ENCODE assay signal across 1 cellular context in the genomic region with DNA sequence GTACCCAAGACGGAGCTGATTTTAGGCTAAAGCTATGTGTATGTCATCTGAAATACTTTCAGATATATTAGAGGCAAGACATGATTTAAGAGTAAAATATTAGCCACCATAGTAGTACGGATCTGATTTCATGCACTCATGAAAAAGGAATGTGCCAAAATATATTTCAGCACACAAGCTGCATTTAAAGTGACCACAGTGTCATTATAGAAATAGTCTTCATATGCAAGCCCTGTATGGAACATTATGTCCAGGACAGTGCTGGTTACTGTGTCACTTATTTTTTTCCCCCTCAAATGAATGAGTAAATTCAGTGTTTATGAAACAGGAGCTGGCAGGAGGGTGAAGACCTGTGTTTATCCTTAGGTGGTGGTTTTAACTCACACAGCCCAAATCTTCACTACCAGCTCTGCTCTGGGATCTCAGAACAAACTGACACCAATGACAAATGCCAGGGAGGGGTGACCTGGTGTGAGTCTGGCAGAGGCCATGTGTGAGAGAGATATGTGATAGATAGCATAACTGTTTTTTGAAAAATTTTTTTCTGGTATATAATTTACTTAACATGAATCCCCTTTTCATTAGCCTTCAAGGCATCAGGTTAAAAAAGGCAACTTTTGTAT.
TF ChIP-seq lines count a peak whose summit lies in the region.

No MANE protein-coding gene starts in this region.

TF ChIP-seq in A549, 52 proteins besides CTCF, POLR2A, EP300 and RAD21 (continued from another document):
- TF ChIP-seq, protein P1, sequence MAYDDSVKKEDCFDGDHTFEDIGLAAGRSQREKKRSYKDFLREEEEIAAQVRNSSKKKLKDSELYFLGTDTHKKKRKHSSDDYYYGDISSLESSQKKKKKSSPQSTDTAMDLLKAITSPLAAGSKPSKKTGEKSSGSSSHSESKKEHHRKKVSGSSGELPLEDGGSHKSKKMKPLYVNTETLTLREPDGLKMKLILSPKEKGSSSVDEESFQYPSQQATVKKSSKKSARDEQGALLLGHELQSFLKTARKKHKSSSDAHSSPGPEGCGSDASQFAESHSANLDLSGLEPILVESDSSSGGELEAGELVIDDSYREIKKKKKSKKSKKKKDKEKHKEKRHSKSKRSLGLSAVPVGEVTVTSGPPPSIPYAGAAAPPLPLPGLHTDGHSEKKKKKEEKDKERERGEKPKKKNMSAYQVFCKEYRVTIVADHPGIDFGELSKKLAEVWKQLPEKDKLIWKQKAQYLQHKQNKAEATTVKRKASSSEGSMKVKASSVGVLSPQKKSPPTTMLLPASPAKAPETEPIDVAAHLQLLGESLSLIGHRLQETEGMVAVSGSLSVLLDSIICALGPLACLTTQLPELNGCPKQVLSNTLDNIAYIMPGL (CRISPR knock-in tag; IDR thresholded peaks at IDR 0.05; ENCODE audit: borderline replicate concordance): no peak
- TF ChIP-seq, protein P2, sequence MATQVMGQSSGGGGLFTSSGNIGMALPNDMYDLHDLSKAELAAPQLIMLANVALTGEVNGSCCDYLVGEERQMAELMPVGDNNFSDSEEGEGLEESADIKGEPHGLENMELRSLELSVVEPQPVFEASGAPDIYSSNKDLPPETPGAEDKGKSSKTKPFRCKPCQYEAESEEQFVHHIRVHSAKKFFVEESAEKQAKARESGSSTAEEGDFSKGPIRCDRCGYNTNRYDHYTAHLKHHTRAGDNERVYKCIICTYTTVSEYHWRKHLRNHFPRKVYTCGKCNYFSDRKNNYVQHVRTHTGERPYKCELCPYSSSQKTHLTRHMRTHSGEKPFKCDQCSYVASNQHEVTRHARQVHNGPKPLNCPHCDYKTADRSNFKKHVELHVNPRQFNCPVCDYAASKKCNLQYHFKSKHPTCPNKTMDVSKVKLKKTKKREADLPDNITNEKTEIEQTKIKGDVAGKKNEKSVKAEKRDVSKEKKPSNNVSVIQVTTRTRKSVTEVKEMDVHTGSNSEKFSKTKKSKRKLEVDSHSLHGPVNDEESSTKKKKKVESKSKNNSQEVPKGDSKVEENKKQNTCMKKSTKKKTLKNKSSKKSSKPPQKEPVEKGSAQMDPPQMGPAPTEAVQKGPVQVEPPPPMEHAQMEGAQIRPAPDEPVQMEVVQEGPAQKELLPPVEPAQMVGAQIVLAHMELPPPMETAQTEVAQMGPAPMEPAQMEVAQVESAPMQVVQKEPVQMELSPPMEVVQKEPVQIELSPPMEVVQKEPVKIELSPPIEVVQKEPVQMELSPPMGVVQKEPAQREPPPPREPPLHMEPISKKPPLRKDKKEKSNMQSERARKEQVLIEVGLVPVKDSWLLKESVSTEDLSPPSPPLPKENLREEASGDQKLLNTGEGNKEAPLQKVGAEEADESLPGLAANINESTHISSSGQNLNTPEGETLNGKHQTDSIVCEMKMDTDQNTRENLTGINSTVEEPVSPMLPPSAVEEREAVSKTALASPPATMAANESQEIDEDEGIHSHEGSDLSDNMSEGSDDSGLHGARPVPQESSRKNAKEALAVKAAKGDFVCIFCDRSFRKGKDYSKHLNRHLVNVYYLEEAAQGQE (IDR thresholded peaks at IDR 0.05): no peak
- no peak for TF ChIP-seq GATA3 (IDR thresholded peaks at IDR 0.05; ENCODE audit: borderline replicate concordance)
- TF ChIP-seq MAZ (IDR thresholded peaks at IDR 0.05; ENCODE audit: borderline replicate concordance, low read depth, low read length): no peak
- TF ChIP-seq RARB (CRISPR knock-in tag; IDR thresholded peaks at IDR 0.05): no peak
- TF ChIP-seq HOXA7 (CRISPR knock-in tag; IDR thresholded peaks at IDR 0.05): no peak
- TF ChIP-seq TFCP2L1 (CRISPR knock-in tag; IDR thresholded peaks at IDR 0.05): no peak
- TF ChIP-seq, protein P3, sequence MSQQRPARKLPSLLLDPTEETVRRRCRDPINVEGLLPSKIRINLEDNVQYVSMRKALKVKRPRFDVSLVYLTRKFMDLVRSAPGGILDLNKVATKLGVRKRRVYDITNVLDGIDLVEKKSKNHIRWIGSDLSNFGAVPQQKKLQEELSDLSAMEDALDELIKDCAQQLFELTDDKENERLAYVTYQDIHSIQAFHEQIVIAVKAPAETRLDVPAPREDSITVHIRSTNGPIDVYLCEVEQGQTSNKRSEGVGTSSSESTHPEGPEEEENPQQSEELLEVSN (IDR thresholded peaks at IDR 0.05; ENCODE audit: borderline replicate concordance, low read depth): no peak
